8 cellular contexts compared by ENCODE assay signal in genomic region chr16:11670171-11671131, GRCh38. TPM values are rescaled to one million over a fixed set of nuclear protein-coding genes. Genes with fewer than 3 reads are reported as not detected.
DNase-seq lines count a peak whose midpoint lies in the region; ATAC-seq lines count a peak whose summit lies in the region.

No MANE protein-coding gene starts in this region.

- H3K4me3 ChIP-seq in mesenchymal stem cell (ENCODE audit: insufficient read depth in 1 of 2, low read depth in 1 of 2, low read length in 2 of 2), result peak overlapping the region in 1 of 2 experiments; percentile 85
- no peak overlapping the region for H3K4me3 ChIP-seq in urinary bladder (ENCODE audit: low read depth, low read length)

- H2BK12ac ChIP-seq in mesenchymal stem cell (ENCODE audit: low read length in 2 of 2), result no peak overlapping the region

- peak; percentile 28 for DNase-seq in stimulated activated CD4-positive, alpha-beta T cell treated with anti-CD3 and anti-CD28 coated beads, Interleukin-4, amount 100 ng/mL, for 1 hour
- no peak for DNase-seq in stimulated activated CD4-positive, alpha-beta T cell treated with anti-CD3 and anti-CD28 coated beads, Interleukin-2, amount 100 ng/mL, for 48 hours
- peak; percentile 50 to 63 for DNase-seq in activated T-cell treated with anti-CD3 and anti-CD28 coated beads, Interleukin-2, amount 50 U/mL, for 48 hours
- no peak for DNase-seq in mesenchymal stem cell
- DNase-seq in NOMO-1 (lab: John Stamatoyannopoulos, UW; ENCODE audit: unreplicated experiment in 2 of 2), result no peak
- DNase-seq in NOMO-1 treated with dmso at 0.1 percent for 144 hours (lab: John Stamatoyannopoulos, UW; ENCODE audit: unreplicated experiment), result no peak

- peak overlapping the region; percentile 84 for H3K9ac ChIP-seq in mesenchymal stem cell (ENCODE audit: low read length)

- no peak overlapping the region for H3K23ac ChIP-seq in mesenchymal stem cell (ENCODE audit: low read length in 2 of 2)

- peaks cover 37% of the 10 kb centered on the region for H3K4me1 ChIP-seq in mesenchymal stem cell (ENCODE audit: control insufficient read depth, insufficient read depth, low read depth, low read length)
- H3K4me1 ChIP-seq in urinary bladder (ENCODE audit: insufficient read depth), result peaks cover 2% of the 10 kb centered on the region

- H2BK5ac ChIP-seq in mesenchymal stem cell (ENCODE audit: low read depth, low read length, poor library complexity, severe bottlenecking), result no peak overlapping the region

- no peak overlapping the region for H2AK5ac ChIP-seq in mesenchymal stem cell (ENCODE audit: low read length, severe bottlenecking)

- no peak overlapping the region for H3K18ac ChIP-seq in mesenchymal stem cell (ENCODE audit: low read depth in 1 of 2, low read length in 2 of 2)

- WGBS in mesenchymal stem cell, result 84% methylated on average over 27 of the region's 27 CpGs
- WGBS in urinary bladder, result 65% methylated on average over 27 of the region's 27 CpGs

- no peak overlapping the region for H2BK120ac ChIP-seq in mesenchymal stem cell (ENCODE audit: low read depth, low read length)

- H3K36me3 ChIP-seq in mesenchymal stem cell (ENCODE audit: control insufficient read depth in 1 of 2, insufficient read depth in 2 of 2, low read depth in 1 of 2, low read length in 2 of 2) (peaks cover 3 to 22% of the 10 kb centered on the region in 2 experiments), urinary bladder (ENCODE audit: insufficient read depth) (no peaks in the 10 kb centered on the region)

- H3K14ac ChIP-seq in mesenchymal stem cell (ENCODE audit: low read length in 2 of 2), result no peak overlapping the region

- H2AFZ ChIP-seq in mesenchymal stem cell (ENCODE audit: low read depth, low read length), result no peak overlapping the region

- ATAC-seq in HG03159 (IDR thresholded peaks at IDR 0.05; ENCODE audit: unreplicated experiment), result no peak

- no peak overlapping the region for H3K27ac ChIP-seq in mesenchymal stem cell (ENCODE audit: low read length, poor library complexity, severe bottlenecking)
- H3K27ac ChIP-seq in urinary bladder (ENCODE audit: low read depth), result peak overlapping the region; percentile 42

- no peak overlapping the region for H4K8ac ChIP-seq in mesenchymal stem cell (ENCODE audit: low read length)

- no peak overlapping the region for H4K91ac ChIP-seq in mesenchymal stem cell (ENCODE audit: low read length)

- no peak overlapping the region for H2BK15ac ChIP-seq in mesenchymal stem cell (ENCODE audit: low read depth, poor library complexity, severe bottlenecking)

- H3K9me3 ChIP-seq in mesenchymal stem cell (ENCODE audit: control insufficient read depth, low read length), result no peaks in the 10 kb centered on the region

- no peak overlapping the region for H3K4ac ChIP-seq in mesenchymal stem cell (ENCODE audit: low read depth in 1 of 2, low read length in 2 of 2)

- peaks cover 51% of the 10 kb centered on the region for H3K79me1 ChIP-seq in mesenchymal stem cell (replicated peaks; ENCODE audit: low read length, poor library complexity, severe bottlenecking)

- H3K27me3 ChIP-seq in mesenchymal stem cell (ENCODE audit: control insufficient read depth in 1 of 2, insufficient read depth in 1 of 2, low read length in 2 of 2), result no peaks in the 10 kb centered on the region

- H3K4me2 ChIP-seq in mesenchymal stem cell (ENCODE audit: low read length, poor library complexity, severe bottlenecking), result no peak overlapping the region

RNA-seq across cellular contexts. Expression of gene SNN, which starts 2.2 kb away (rescaled TPM):
- 10.0 TPM for polyA plus RNA-seq in mesenchymal stem cell (2013, experiment 1 of 2)
- polyA plus RNA-seq in mesenchymal stem cell (2013, experiment 2 of 2), result 10.1 TPM
- 11.4 TPM for total RNA-seq in urinary bladder
- 28.3 TPM for polyA plus RNA-seq in urinary bladder

Comparison
In these comparisons a context has a peak if more than half of its experiments do, and no peak if none do; other contexts are left out.
1. DNase-seq: peak in stimulated activated CD4-positive, alpha-beta T cell treated with anti-CD3 and anti-CD28 coated beads, Interleukin-4, amount 100 ng/mL, for 1 hour (single experiment) and activated T-cell treated with anti-CD3 and anti-CD28 coated beads, Interleukin-2, amount 50 U/mL, for 48 hours (2 of 2); none in stimulated activated CD4-positive, alpha-beta T cell treated with anti-CD3 and anti-CD28 coated beads, Interleukin-2, amount 100 ng/mL, for 48 hours (0 of 2), mesenchymal stem cell (single experiment), NOMO-1 (0 of 2) and NOMO-1 treated with dmso at 0.1 percent for 144 hours (single experiment).